In genomic region chr20:32007787-32008616, GRCh38 we compare ENCODE assay signal across 11 cellular contexts. TPM values are rescaled to one million over a fixed set of nuclear protein-coding genes. Genes with fewer than 3 reads are reported as not detected.
DNase-seq lines count a peak whose midpoint lies in the region; ATAC-seq and TF ChIP-seq lines count a peak whose summit lies in the region.
"Had no signal": no experiment of that assay in that cellular context is flagged by ENCODE, and none has a peak within 500 bp of the region (broad histone marks: within the 10 kb centered on the region; RNA-seq: fewer than 3 reads in every experiment).

No MANE protein-coding gene starts in this region.

- BruUV-seq in Calu3 (replicated peaks; lab: Mats Ljungman, UMichigan): no TSS peak

- H3K4me3 Mint-ChIP-seq in Calu3 (ENCODE audit: low read depth, unreplicated experiment): no peak overlapping the region

- intact Hi-C loops in right lobe of liver (cut with DNase I) (no loop called here), Calu3 (cut with micrococcal nuclease; ENCODE audit: unreplicated experiment) (no loop called here)

- ATAC-seq in right lobe of liver (peak; percentile 76 to 82 (median 78)), HG03571 (IDR thresholded peaks at IDR 0.05; ENCODE audit: unreplicated experiment) (no peak)

- no peak overlapping the region for H3K27ac ChIP-seq in right lobe of liver
- H3K27ac ChIP-seq: ascending aorta had no signal

- peaks cover 8% of the 10 kb centered on the region for H3K4me1 Mint-ChIP-seq in Calu3 (ENCODE audit: low read depth, unreplicated experiment)

- peaks cover 98% of the 10 kb centered on the region for H3K27me3 Mint-ChIP-seq in Calu3 (ENCODE audit: unreplicated experiment)

- H3K9me3 ChIP-seq in right lobe of liver: no peaks in the 10 kb centered on the region
- H3K9me3 ChIP-seq: ascending aorta had no signal

- 30% methylated on average over 8 of the region's 10 CpGs for WGBS in right lobe of liver (ENCODE audit: insufficient coverage, low coverage, low lambda C conversion rate, missing lambda C conversion rate)

- CTCF ChIA-PET in Calu3 (lab: Charles Lee): interaction anchor here (1.6 kb wide), 1 partner anchor 10 kb away, joined by 8 read pairs; no protein-coding TSS in a partner anchor

- TF ChIP-seq CTCF in right lobe of liver (IDR thresholded peaks at IDR 0.05): no peak
- no peak for TF ChIP-seq CTCF in Calu3 (IDR thresholded peaks at IDR 0.05; ENCODE audit: unreplicated experiment)

- DNase-seq in COR-L47 (lab: John Stamatoyannopoulos, UW): peak; percentile 40
- peak; percentile 46 for DNase-seq in M059J (ENCODE audit: low read depth)
- DNase-seq in dermis blood vessel endothelial cell: peak; percentile 91
- DNase-seq in right lobe of liver: peak in 2 of 3 donors; percentile 45 to 56
- no peak for DNase-seq in AML-193 (lab: John Stamatoyannopoulos, UW)
- DNase-seq in Calu3: no peak
- DNase-seq in NCI-H82 treated with DMSO at 0.1 percent for 48 hours (lab: John Stamatoyannopoulos, UW; ENCODE audit: unreplicated experiment): no peak
- DNase-seq: midbrain, NCI-H1105 treated with DMSO at 0.1 percent for 48 hours had no signal

- no peak overlapping the region for H3K27ac Mint-ChIP-seq in Calu3 (ENCODE audit: unreplicated experiment)

- no peaks in the 10 kb centered on the region for H3K4me1 ChIP-seq in right lobe of liver
- H3K4me1 ChIP-seq: ascending aorta had no signal

- no peaks in the 10 kb centered on the region for H3K36me3 Mint-ChIP-seq in Calu3 (ENCODE audit: insufficient read depth, unreplicated experiment)

- H3K27me3 ChIP-seq in right lobe of liver: no peaks in the 10 kb centered on the region
- H3K27me3 ChIP-seq: ascending aorta had no signal

- no peaks in the 10 kb centered on the region for H3K9me3 Mint-ChIP-seq in Calu3 (ENCODE audit: low read depth, unreplicated experiment)

- no peaks in the 10 kb centered on the region for H3K36me3 ChIP-seq in right lobe of liver
- H3K36me3 ChIP-seq: ascending aorta had no signal

- no peak for TF ChIP-seq POLR2A in right lobe of liver (IDR thresholded peaks at IDR 0.05)

- H3K4me3 ChIP-seq in right lobe of liver: no peak overlapping the region
- H3K4me3 ChIP-seq: ascending aorta had no signal

RNA-seq across cellular contexts. Expression of gene CCM2L, which starts 2.2 kb away (rescaled TPM):
- total RNA-seq in M059J (2014; rRNA removed; shearing (Covaris generic)): not detected in 2 replicates
- 31.1 and 35.5 TPM in 2 replicates for total RNA-seq in dermis blood vessel endothelial cell
- 1 to 10 TPM in 2 of 6 experiments, under 1 TPM in 4; 0.61 to 1.7 (median 0.89) TPM for total RNA-seq in right lobe of liver
- total RNA-seq in Calu3 (2022): not detected in 2 replicates

RNA-seq across cellular contexts. Expression of gene XKR7, which starts 40.1 kb away (rescaled TPM):
- 0.05 TPM in 1 of 2 replicates, not detected in the other for total RNA-seq in M059J (2014; rRNA removed; shearing (Covaris generic))
- total RNA-seq in dermis blood vessel endothelial cell (under 0.01 TPM in 1 of 2 replicates, not detected in the other), right lobe of liver (not detected), Calu3 (2022) (not detected in 2 replicates)
- total RNA-seq: ascending aorta had no signal

RNA-seq across cellular contexts. Expression of gene HCK, which starts 44.0 kb away (rescaled TPM):
- total RNA-seq in M059J (2014; rRNA removed; shearing (Covaris generic)): 0.27 TPM in 1 of 2 replicates, not detected in the other
- total RNA-seq in dermis blood vessel endothelial cell (not detected in 2 replicates), right lobe of liver (10 to 100 TPM in 1 of 6 experiments, 1 to 10 TPM in 5; 2.9 to 17.1 (median 5.6) TPM), Calu3 (2022) (not detected in 2 replicates)

RNA-seq across cellular contexts. Expression of gene PDRG1, which starts 56.2 kb away (rescaled TPM):
- 14.2 and 14.5 TPM in 2 replicates for total RNA-seq in M059J (2014; rRNA removed; shearing (Covaris generic))
- total RNA-seq in dermis blood vessel endothelial cell (4.4 and 5.2 TPM in 2 replicates), right lobe of liver (1 to 10 TPM; 4.5 to 6.6 (median 4.9) TPM), Calu3 (2022) (21.4 and 24.5 TPM in 2 replicates)

Comparison
In these comparisons a context has a peak if more than half of its experiments do, and no peak if none do; other contexts are left out.
1. DNase-seq: peak in COR-L47 (single experiment), M059J (single experiment), dermis blood vessel endothelial cell (single experiment) and right lobe of liver (2 of 3); none in AML-193 (0 of 2), Calu3 (single experiment) and NCI-H82 treated with DMSO at 0.1 percent for 48 hours (single experiment).
2. RNA of gene CCM2L, which starts 2.2 kb away (total RNA-seq): 31.1 to 35.5 TPM in dermis blood vessel endothelial cell; 0.61 to 1.7 TPM in right lobe of liver, not detected in Calu3 and not detected in M059J; every median in the first group is over 10 times any median in the second.